Comparison of ENCODE assay signal across 31 cellular contexts in the genomic region with DNA sequence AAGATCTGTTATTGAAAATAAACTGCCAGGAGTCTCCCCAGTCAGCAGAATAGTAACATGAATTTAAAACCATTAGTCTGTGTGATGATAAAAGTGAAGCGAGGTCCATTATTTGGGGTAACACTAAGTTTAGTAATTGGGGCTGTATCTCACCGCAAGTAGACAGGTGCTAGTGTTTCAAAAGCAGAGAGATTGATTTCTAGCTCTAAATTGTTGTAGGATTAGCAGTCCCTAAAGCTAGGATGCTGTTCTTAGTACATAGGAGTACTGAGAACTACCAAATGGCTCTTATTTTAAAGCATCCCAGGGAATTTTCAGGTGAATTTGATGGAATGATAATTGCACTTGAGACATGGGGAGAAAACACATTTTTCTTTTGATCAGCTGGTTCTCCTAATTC.
"Had no signal": no experiment of that assay in that cellular context is flagged by ENCODE, and none has a peak within 500 bp of the region (broad histone marks: within the 10 kb centered on the region; RNA-seq: fewer than 3 reads in every experiment).

No MANE protein-coding gene starts in this region.

- H3K27me3 ChIP-seq: adrenal gland, body of pancreas, brain microvascular endothelial cell, breast epithelium had no signal

- H3K27ac ChIP-seq: adrenal gland, body of pancreas, brain microvascular endothelial cell, breast epithelium, VCaP had no signal

- DNase-seq: activated B cell treated with CpG ODN at 0.5 μM for 24 hours; activated CD4-positive, alpha-beta memory T cell treated with anti-CD3 and anti-CD28 coated beads for 36 hours; activated CD4-positive, alpha-beta T cell treated with anti-CD3 and anti-CD28 coated beads for 4 hours; activated CD4-positive, alpha-beta T cell treated with anti-CD3 and anti-CD28 coated beads, Interleukin-2, amount 10 ng/mL, durations not matched to agents 24 days and 14 days; activated CD4-positive, alpha-beta T cell treated with anti-CD3 and anti-CD28 coated beads, Interleukin-2, amount 50 U/mL, for 1 hour; activated CD4-positive, alpha-beta T cell treated with anti-CD3 and anti-CD28 coated beads, Interleukin-2, amount 50 U/mL, for 4 hours; activated CD4-positive, CD25-positive, alpha-beta regulatory T cell treated with anti-CD3 and anti-CD28 coated beads, Interleukin-2, amount 50 U/mL, for 72 hours; activated CD8-positive, alpha-beta memory T cell treated with anti-CD3 and anti-CD28 coated beads, Interleukin-2, amount 50 U/mL, for 4 hours; activated CD8-positive, alpha-beta T cell treated with anti-CD3 and anti-CD28 coated beads for 36 hours; activated effector memory CD4-positive, alpha-beta T cell treated with anti-CD3 and anti-CD28 coated beads, Interleukin-2, amount 50 U/mL, for 16 hours; activated gamma-delta T cell treated with Interleukin-2 at 50 U/mL for 16 hours; activated naive CD4-positive, alpha-beta T cell; activated naive CD4-positive, alpha-beta T cell treated with anti-CD3 and anti-CD28 coated beads for 36 hours; activated naive CD4-positive, alpha-beta T cell treated with anti-CD3 and anti-CD28 coated beads, Interleukin-2, amount 50 U/mL, for 16 hours; activated naive CD8-positive, alpha-beta T cell treated with anti-CD3 and anti-CD28 coated beads for 36 hours; activated T-cell treated with anti-CD3 and anti-CD28 coated beads for 4 hours; activated T-cell treated with anti-CD3 and anti-CD28 coated beads, Interleukin-2, amount 50 U/mL, for 1 hour; activated T-cell treated with anti-CD3 and anti-CD28 coated beads, Interleukin-2, amount 50 U/mL, for 4 hours; activated T-cell treated with anti-CD3 and anti-CD28 coated beads, Interleukin-2, amount 50 U/mL, for 72 hours; adrenal gland; amniotic stem cell; aorta; body of pancreas; brain microvascular endothelial cell; central memory CD4-positive, alpha-beta T cell; T-helper 2 cell; T-helper 9 cell had no signal

- H3K36me3 ChIP-seq: adrenal gland, brain microvascular endothelial cell, breast epithelium had no signal

- H3K9me3 ChIP-seq: adrenal gland, body of pancreas, breast epithelium had no signal

- ATAC-seq: activated CD8-positive, alpha-beta T cell treated with anti-CD3 and anti-CD28 coated beads for 36 hours; activated naive CD4-positive, alpha-beta T cell treated with anti-CD3 and anti-CD28 coated beads, Interleukin-2, amount 50 U/mL, for 72 hours; activated T-cell treated with anti-CD3 and anti-CD28 coated beads, Interleukin-2, amount 50 U/mL, for 4 hours; activated T-cell treated with anti-CD3 and anti-CD28 coated beads, Interleukin-2, amount 50 U/mL, for 72 hours; activated T-helper 17 cell treated with anti-CD3 and anti-CD28 coated beads, Interleukin-2, amount 50 U/mL, for 72 hours; body of pancreas had no signal

- H3K4me1 ChIP-seq: adrenal gland, body of pancreas, breast epithelium had no signal

- H3K4me3 ChIP-seq: adrenal gland, body of pancreas, breast epithelium had no signal
